ENCODE assay signal across 27 cellular contexts in the genomic region with DNA sequence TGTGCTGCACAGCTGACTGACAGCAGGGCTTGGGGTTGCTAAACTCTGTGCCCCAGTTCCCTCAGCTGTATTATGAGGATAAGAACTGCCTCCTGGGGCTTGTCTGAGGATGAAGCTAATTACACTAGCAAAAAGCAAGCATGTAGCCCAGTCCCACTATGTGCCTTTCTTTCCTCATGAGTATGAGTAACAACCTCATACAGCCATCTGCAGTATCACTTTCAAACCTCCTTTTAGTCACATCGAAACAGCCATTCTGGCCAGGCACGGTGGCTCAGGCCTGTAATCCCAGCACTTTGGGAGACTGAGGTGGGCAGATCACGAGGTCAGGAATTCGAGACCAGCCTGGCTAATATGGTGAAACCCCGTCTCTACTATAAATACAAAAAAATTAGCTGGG.
DNase-seq lines count a peak whose midpoint lies in the region; ATAC-seq and FAIRE-seq lines count a peak whose summit lies in the region.
"Had no signal": no experiment of that assay in that cellular context is flagged by ENCODE, and none has a peak within 500 bp of the region (broad histone marks: within the 10 kb centered on the region; RNA-seq: fewer than 3 reads in every experiment).

No MANE protein-coding gene starts in this region.

- no peak overlapping the region for H3K27ac Mint-ChIP-seq in stimulated activated naive CD8-positive, alpha-beta T cell treated with anti-CD3 and anti-CD28 coated beads, Interleukin-15, amount 100 ng/mL, for 72 hours
- H3K27ac Mint-ChIP-seq in activated CD4-positive, alpha-beta memory T cell treated with anti-CD3 and anti-CD28 coated beads, Interleukin-2, amount 10 ng/mL, durations not matched to agents 7 days and 5 days, result no peak overlapping the region
- H3K27ac Mint-ChIP-seq: B cell, memory B cell had no signal

- no peaks in the 10 kb centered on the region for H3K27me3 Mint-ChIP-seq in stimulated activated naive CD8-positive, alpha-beta T cell treated with anti-CD3 and anti-CD28 coated beads, Interleukin-15, amount 100 ng/mL, for 72 hours
- H3K27me3 Mint-ChIP-seq in activated CD4-positive, alpha-beta memory T cell treated with anti-CD3 and anti-CD28 coated beads, Interleukin-2, amount 10 ng/mL, durations not matched to agents 7 days and 5 days, result peaks cover 4% of the 10 kb centered on the region
- H3K27me3 Mint-ChIP-seq: B cell, memory B cell had no signal

- no peak for FAIRE-seq in frontal cortex (lab: Jason Lieb, UNC)
- FAIRE-seq: A549, H1 had no signal

- POLR2A ChIA-PET in activated CD4-positive, alpha-beta memory T cell treated with anti-CD3 and anti-CD28 coated beads, Interleukin-2, amount 10 ng/mL, durations not matched to agents 7 days and 5 days (lab: Charles Lee), result no interaction called here

- CTCF ChIA-PET in activated CD4-positive, alpha-beta memory T cell treated with anti-CD3 and anti-CD28 coated beads, Interleukin-2, amount 10 ng/mL, durations not matched to agents 7 days and 5 days (lab: Charles Lee), result no interaction called here

- H3K36me3 Mint-ChIP-seq in activated CD4-positive, alpha-beta memory T cell treated with anti-CD3 and anti-CD28 coated beads, Interleukin-2, amount 10 ng/mL, durations not matched to agents 7 days and 5 days (ENCODE audit: low read depth), result no peaks in the 10 kb centered on the region
- H3K36me3 Mint-ChIP-seq: CD8-positive, alpha-beta memory T cell; memory B cell had no signal

- peak; percentile 32 for ATAC-seq in stimulated activated naive CD8-positive, alpha-beta T cell treated with anti-CD3 and anti-CD28 coated beads, Interleukin-15, Interleukin-2, amounts not matched to agents 100 U/mL and 50 U/mL, for 24 hours
- ATAC-seq in stimulated activated naive CD8-positive, alpha-beta T cell treated with anti-CD3 and anti-CD28 coated beads, Interleukin-15, amount 100 ng/mL, for 72 hours, result no peak
- ATAC-seq in GM21786 (IDR thresholded peaks at IDR 0.05; ENCODE audit: unreplicated experiment) (peak; percentile 86), HG03442 (IDR thresholded peaks at IDR 0.05; ENCODE audit: unreplicated experiment) (peak; percentile 95), HG03469 (IDR thresholded peaks at IDR 0.05; ENCODE audit: unreplicated experiment) (no peak)
- ATAC-seq: A549, body of pancreas, heart right ventricle, left cardiac atrium, upper lobe of right lung had no signal

- no peaks in the 10 kb centered on the region for H3K9me3 Mint-ChIP-seq in stimulated activated naive CD8-positive, alpha-beta T cell treated with anti-CD3 and anti-CD28 coated beads, Interleukin-15, amount 100 ng/mL, for 72 hours
- H3K9me3 Mint-ChIP-seq in activated CD4-positive, alpha-beta memory T cell treated with anti-CD3 and anti-CD28 coated beads, Interleukin-2, amount 10 ng/mL, durations not matched to agents 7 days and 5 days, result no peaks in the 10 kb centered on the region
- H3K9me3 Mint-ChIP-seq: CD8-positive, alpha-beta memory T cell; memory B cell had no signal

- no peak for DNase-seq in stimulated activated naive CD8-positive, alpha-beta T cell treated with anti-CD3 and anti-CD28 coated beads, Interleukin-15, Interleukin-2, amounts not matched to agents 100 U/mL and 50 U/mL, for 24 hours
- DNase-seq in stimulated activated naive CD8-positive, alpha-beta T cell treated with anti-CD3 and anti-CD28 coated beads, Interleukin-15, amount 100 ng/mL, for 72 hours, result no peak
- DNase-seq in NCI-H1436 (lab: John Stamatoyannopoulos, UW), result no peak
- DNase-seq in activated CD4-positive, alpha-beta memory T cell treated with anti-CD3 and anti-CD28 coated beads, Interleukin-2, amount 10 ng/mL, durations not matched to agents 7 days and 5 days, result no peak
- no peak for DNase-seq in frontal cortex (ENCODE audit: low spot score in 2 of 2)
- DNase-seq: activated CD4-positive, alpha-beta T cell treated with anti-CD3 and anti-CD28 coated beads, Interleukin-2, amount 50 U/mL, for 4 hours; activated CD8-positive, alpha-beta memory T cell treated with anti-CD3 and anti-CD28 coated beads, Interleukin-2, amount 50 U/mL, for 48 hours; activated effector memory CD4-positive, alpha-beta T cell treated with anti-CD3 and anti-CD28 coated beads, Interleukin-2, amount 50 U/mL, for 16 hours; body of pancreas; CD8-positive, alpha-beta memory T cell; heart right ventricle; left cardiac atrium; NCI-H1436 treated with DMSO at 0.1 percent for 48 hours; NCI-H524 treated with DMSO at 0.1 percent for 48 hours; Peyer's patch; SIG-M5; substantia nigra; SW 1271; T1000; upper lobe of right lung had no signal

- H3K4me1 Mint-ChIP-seq in stimulated activated naive CD8-positive, alpha-beta T cell treated with anti-CD3 and anti-CD28 coated beads, Interleukin-15, amount 100 ng/mL, for 72 hours, result no peaks in the 10 kb centered on the region
- no peaks in the 10 kb centered on the region for H3K4me1 Mint-ChIP-seq in activated CD4-positive, alpha-beta memory T cell treated with anti-CD3 and anti-CD28 coated beads, Interleukin-2, amount 10 ng/mL, durations not matched to agents 7 days and 5 days
- H3K4me1 Mint-ChIP-seq: B cell; CD8-positive, alpha-beta memory T cell; memory B cell had no signal

- no peak overlapping the region for H3K4me3 Mint-ChIP-seq in stimulated activated naive CD8-positive, alpha-beta T cell treated with anti-CD3 and anti-CD28 coated beads, Interleukin-15, amount 100 ng/mL, for 72 hours
- H3K4me3 Mint-ChIP-seq in activated CD4-positive, alpha-beta memory T cell treated with anti-CD3 and anti-CD28 coated beads, Interleukin-2, amount 10 ng/mL, durations not matched to agents 7 days and 5 days, result no peak overlapping the region
- H3K4me3 Mint-ChIP-seq: B cell; CD8-positive, alpha-beta memory T cell; memory B cell had no signal

Comparison
In these comparisons a context has a peak if more than half of its experiments do, and no peak if none do; other contexts are left out.
1. ATAC-seq: peak in stimulated activated naive CD8-positive, alpha-beta T cell treated with anti-CD3 and anti-CD28 coated beads, Interleukin-15, Interleukin-2, amounts not matched to agents 100 U/mL and 50 U/mL, for 24 hours (single experiment), GM21786 (single experiment) and HG03442 (single experiment); none in stimulated activated naive CD8-positive, alpha-beta T cell treated with anti-CD3 and anti-CD28 coated beads, Interleukin-15, amount 100 ng/mL, for 72 hours (single experiment) and HG03469 (single experiment).